ENCODE assay signal across 8 cellular contexts in genomic region chr10:86758231-86759072, GRCh38. TPM values are rescaled to one million over a fixed set of nuclear protein-coding genes. Genes with fewer than 3 reads are reported as not detected.
DNase-seq lines count a peak whose midpoint lies in the region; ATAC-seq and TF ChIP-seq lines count a peak whose summit lies in the region.

No MANE protein-coding gene starts in this region.

- peaks cover 11 to 25% of the 10 kb centered on the region in 2 donors for H3K4me1 ChIP-seq in thyroid gland

- H3K4me1 Mint-ChIP-seq in activated T-cell treated with anti-CD3 and anti-CD28 coated beads, Interleukin-2, amount 50 U/mL, for 24 hours (ENCODE audit: low read depth): peaks cover 28% of the 10 kb centered on the region
- peaks cover 31% of the 10 kb centered on the region for H3K4me1 Mint-ChIP-seq in activated CD8-positive, alpha-beta T cell treated with anti-CD3 and anti-CD28 coated beads for 36 hours (ENCODE audit: low read depth)

- intact Hi-C loops in activated CD8-positive, alpha-beta T cell treated with anti-CD3 and anti-CD28 coated beads for 36 hours (cut with micrococcal nuclease): loop anchor here (5.0 kb wide), 1 partner anchor 46 kb away; no protein-coding TSS in a partner anchor
- intact Hi-C loops in thyroid gland (cut with DNase I): no loop called here

- no peak for DNase-seq in activated T-cell treated with anti-CD3 and anti-CD28 coated beads, Interleukin-2, amount 50 U/mL, for 24 hours
- DNase-seq in activated T-cell treated with anti-CD3 and anti-CD28 coated beads, Interleukin-2, amount 50 U/mL, for 1 hour: no peak
- no peak for DNase-seq in activated CD8-positive, alpha-beta T cell treated with anti-CD3 and anti-CD28 coated beads for 36 hours
- DNase-seq in iPS-NIHi11 (ENCODE audit: low spot score) (peak; percentile 42), thyroid gland (no peak), NCI-H146 treated with DMSO at 0.1 percent for 48 hours (lab: John Stamatoyannopoulos, UW; ENCODE audit: unreplicated experiment) (no peak), LoVo (ENCODE audit: low spot score) (no peak), SKM-1 treated with dmso at 0.1 percent for 144 hours (lab: John Stamatoyannopoulos, UW; ENCODE audit: unreplicated experiment) (no peak)

- H3K4me3 Mint-ChIP-seq in activated T-cell treated with anti-CD3 and anti-CD28 coated beads, Interleukin-2, amount 50 U/mL, for 24 hours: peak overlapping the region; percentile 83
- peak overlapping the region; percentile 87 for H3K4me3 Mint-ChIP-seq in activated CD8-positive, alpha-beta T cell treated with anti-CD3 and anti-CD28 coated beads for 36 hours

- 17 to 19% methylated on average over 8 of the region's 8 CpGs for WGBS in thyroid gland, 2 donors

- no peaks in the 10 kb centered on the region for H3K27me3 ChIP-seq in thyroid gland

- H3K9me3 ChIP-seq in thyroid gland: no peaks in the 10 kb centered on the region

- CTCF ChIA-PET in activated CD8-positive, alpha-beta T cell treated with anti-CD3 and anti-CD28 coated beads for 36 hours (lab: Charles Lee): interaction anchor here (0.7 to 0.8 kb wide), 3 partner anchors 65 to 147 kb away, joined by 3 to 4 read pairs (median 3); no protein-coding TSS in a partner anchor

- peaks cover 3% of the 10 kb centered on the region for H3K36me3 Mint-ChIP-seq in activated T-cell treated with anti-CD3 and anti-CD28 coated beads, Interleukin-2, amount 50 U/mL, for 24 hours (ENCODE audit: low read depth)
- H3K36me3 Mint-ChIP-seq in activated CD8-positive, alpha-beta T cell treated with anti-CD3 and anti-CD28 coated beads for 36 hours (ENCODE audit: low read depth): peaks cover 3% of the 10 kb centered on the region

- H3K36me3 ChIP-seq in thyroid gland: no peaks in the 10 kb centered on the region

- POLR2A ChIA-PET in activated CD8-positive, alpha-beta T cell treated with anti-CD3 and anti-CD28 coated beads for 36 hours (lab: Charles Lee): interaction anchor here (0.7 to 1.8 kb wide), 3 partner anchors 24 to 690 kb away, joined by 3 to 6 read pairs (median 3); no protein-coding TSS in a partner anchor

- no peaks in the 10 kb centered on the region for H3K9me3 Mint-ChIP-seq in activated T-cell treated with anti-CD3 and anti-CD28 coated beads, Interleukin-2, amount 50 U/mL, for 24 hours
- no peaks in the 10 kb centered on the region for H3K9me3 Mint-ChIP-seq in activated CD8-positive, alpha-beta T cell treated with anti-CD3 and anti-CD28 coated beads for 36 hours

- peak overlapping the region; percentile 93 to 99 (median 94) for H3K27ac ChIP-seq in thyroid gland

- peak in 1 of 2 donors; percentile 28 for TF ChIP-seq POLR2A in thyroid gland (IDR thresholded peaks at IDR 0.05)

- peaks cover 27% of the 10 kb centered on the region for H3K27me3 Mint-ChIP-seq in activated T-cell treated with anti-CD3 and anti-CD28 coated beads, Interleukin-2, amount 50 U/mL, for 24 hours
- H3K27me3 Mint-ChIP-seq in activated CD8-positive, alpha-beta T cell treated with anti-CD3 and anti-CD28 coated beads for 36 hours: peaks cover 32% of the 10 kb centered on the region

- TF ChIP-seq CTCF in activated CD8-positive, alpha-beta T cell treated with anti-CD3 and anti-CD28 coated beads for 36 hours (IDR thresholded peaks at IDR 0.05): no peak
- no peak for TF ChIP-seq CTCF in thyroid gland (IDR thresholded peaks at IDR 0.05)

- no peak overlapping the region for H3K27ac Mint-ChIP-seq in activated T-cell treated with anti-CD3 and anti-CD28 coated beads, Interleukin-2, amount 50 U/mL, for 24 hours
- no peak overlapping the region for H3K27ac Mint-ChIP-seq in activated CD8-positive, alpha-beta T cell treated with anti-CD3 and anti-CD28 coated beads for 36 hours

- ATAC-seq in activated CD8-positive, alpha-beta T cell treated with anti-CD3 and anti-CD28 coated beads for 36 hours: no peak

- H3K4me3 ChIP-seq in thyroid gland (replicated peaks in 1 of 3): peak overlapping the region; percentile 33 to 69 (median 55)

RNA-seq across cellular contexts. Expression of gene BMPR1A, which starts 2.0 kb away (rescaled TPM):
- total RNA-seq in activated CD8-positive, alpha-beta T cell treated with anti-CD3 and anti-CD28 coated beads for 36 hours: 1 to 10 TPM; 6.6 to 6.9 TPM
- 10 to 100 TPM; 72.7 to 89.5 (median 84.2) TPM for total RNA-seq in thyroid gland

Comparison
In these comparisons a context has a peak if more than half of its experiments do, and no peak if none do; other contexts are left out.
1. RNA of gene BMPR1A, which starts 2.0 kb away (total RNA-seq): 72.7 to 89.5 TPM in thyroid gland; 6.6 to 6.9 TPM in activated CD8-positive, alpha-beta T cell treated with anti-CD3 and anti-CD28 coated beads for 36 hours; every median in the first group is over 4 times any median in the second.